22 cellular contexts compared by ENCODE assay signal in the genomic region with DNA sequence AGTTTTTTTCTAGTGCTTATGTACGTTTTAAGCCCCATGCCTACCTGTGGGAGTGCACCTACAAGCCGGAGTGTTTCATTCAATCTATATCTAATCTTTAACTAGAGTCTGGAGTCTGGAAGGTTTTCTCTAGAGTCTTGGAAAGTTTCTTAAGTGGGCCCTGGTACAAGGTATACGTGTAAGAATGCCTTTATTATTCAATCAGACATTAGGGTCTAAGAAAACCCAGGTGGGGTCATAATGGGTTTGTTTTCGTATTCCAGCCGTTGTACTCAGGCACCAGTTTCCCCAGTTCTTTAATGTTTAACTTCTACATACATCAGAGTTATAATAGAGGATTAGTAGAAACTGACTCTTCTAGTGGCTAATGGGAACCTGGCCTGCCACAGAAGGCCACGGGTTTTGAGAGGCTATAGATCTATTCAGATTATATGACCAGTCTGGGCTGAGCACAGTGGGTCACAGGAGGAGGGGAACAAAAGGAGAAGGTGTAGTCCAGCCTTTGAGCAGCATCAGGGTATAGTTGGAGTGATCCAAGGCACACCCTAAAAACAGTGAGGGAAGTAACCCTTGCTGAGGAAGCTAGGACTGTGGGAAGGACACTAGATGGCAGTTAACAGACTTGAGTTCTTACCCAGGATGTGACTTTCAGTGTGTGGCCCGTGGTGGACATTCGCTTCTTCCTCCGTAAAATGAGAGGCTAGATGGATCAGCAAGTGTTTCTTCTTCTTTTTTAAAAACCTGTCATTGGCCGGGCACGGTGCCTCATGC. TPM values are rescaled to one million over a fixed set of nuclear protein-coding genes. Genes with fewer than 3 reads are reported as not detected.
DNase-seq lines count a peak whose midpoint lies in the region; ATAC-seq, FAIRE-seq and TF ChIP-seq lines count a peak whose summit lies in the region.
"Had no signal": no experiment of that assay in that cellular context is flagged by ENCODE, and none has a peak within 500 bp of the region (broad histone marks: within the 10 kb centered on the region; RNA-seq: fewer than 3 reads in every experiment).

No MANE protein-coding gene starts in this region.

- no peak overlapping the region for H2AFZ ChIP-seq in keratinocyte (ENCODE audit: control insufficient read depth, low read length)
- H2AFZ ChIP-seq in trophoblast cell (ENCODE audit: insufficient read depth, low read length, poor library complexity) = no peak overlapping the region

- dilution Hi-C loops in keratinocyte (cut with MboI; ENCODE audit: extremely low pct_ligation_motif_present, low sequenced_read_pairs) = no loop called here

- peak overlapping the region; percentile 88 for H3K4ac ChIP-seq in trophoblast cell (ENCODE audit: low read depth, low read length)

- H3K9me3 ChIP-seq in heart right ventricle (no peaks in the 10 kb centered on the region), keratinocyte (ENCODE audit: control insufficient read depth, low read depth, low read length) (no peaks in the 10 kb centered on the region), trophoblast cell (ENCODE audit: insufficient read depth, low read depth, low read length) (no peaks in the 10 kb centered on the region)

- H3K4me2 ChIP-seq in keratinocyte (ENCODE audit: control insufficient read depth, extremely low read depth, insufficient read depth, low read depth, low read length) (no peak overlapping the region), trophoblast cell (ENCODE audit: low read length) (no peak overlapping the region)

- H2BK5ac ChIP-seq in trophoblast cell (ENCODE audit: low read depth, low read length, poor library complexity) = peak overlapping the region; percentile 33

- H3K79me2 ChIP-seq in keratinocyte (ENCODE audit: control insufficient read depth, insufficient read depth, low read length) (peaks cover 93% of the 10 kb centered on the region), trophoblast cell (ENCODE audit: control insufficient read depth, insufficient read depth, low read length, poor library complexity) (peaks cover 2% of the 10 kb centered on the region)

- no peak overlapping the region for H2BK120ac ChIP-seq in trophoblast cell (ENCODE audit: insufficient read depth, low read length, poor library complexity)

- H4K91ac ChIP-seq in trophoblast cell (ENCODE audit: low read depth, low read length) = no peak overlapping the region

- 77 to 78% methylated on average over 11 of the region's 11 CpGs for WGBS in heart right ventricle, 2 donors
- WGBS in trophoblast cell (ENCODE audit: extremely low coverage, insufficient coverage, insufficient read length) = no CpG with 5 or more reads among the region's 11 CpGs

- peaks cover 3% of the 10 kb centered on the region for H3K9me1 ChIP-seq in keratinocyte (ENCODE audit: control insufficient read depth, extremely low read depth, insufficient read depth, low read length)

- H3K27ac ChIP-seq in heart right ventricle (no peak overlapping the region), keratinocyte (ENCODE audit: control insufficient read depth, insufficient read depth, low read length) (no peak overlapping the region), trophoblast cell (ENCODE audit: low read depth, low read length) (no peak overlapping the region), coronary artery (no peak overlapping the region)

- H3K36me3 ChIP-seq in heart right ventricle = no peaks in the 10 kb centered on the region
- H3K36me3 ChIP-seq in keratinocyte (ENCODE audit: control insufficient read depth in 2 of 2, extremely low read depth in 1 of 2, insufficient read depth in 2 of 2, low read length in 2 of 2) = peaks cover 7 to 9% of the 10 kb centered on the region in 2 experiments
- H3K36me3 ChIP-seq in trophoblast cell (ENCODE audit: control insufficient read depth in 1 of 2, insufficient read depth in 2 of 2, low read length in 2 of 2) = no peaks in the 10 kb centered on the region

- H3K9ac ChIP-seq in keratinocyte (ENCODE audit: control insufficient read depth, extremely low read depth, insufficient read depth, low read length) (no peak overlapping the region), trophoblast cell (ENCODE audit: low read length) (no peak overlapping the region)

- no peak overlapping the region for H3K23ac ChIP-seq in trophoblast cell (ENCODE audit: low read length)

- H3K14ac ChIP-seq in trophoblast cell (ENCODE audit: low read length) = no peak overlapping the region

- H3K79me1 ChIP-seq in trophoblast cell (ENCODE audit: low read length) = no peaks in the 10 kb centered on the region

- peak; percentile 76 for FAIRE-seq in keratinocyte (lab: Jason Lieb, UNC)

- H4K20me1 ChIP-seq in keratinocyte (ENCODE audit: control insufficient read depth, extremely low read depth, insufficient read depth, low read length) = peaks cover 13% of the 10 kb centered on the region

- H2BK12ac ChIP-seq in trophoblast cell (ENCODE audit: low read length) = peak overlapping the region; percentile 69

- TF ChIP-seq CTCF in heart right ventricle (IDR thresholded peaks at IDR 0.05) = no peak
- TF ChIP-seq CTCF in keratinocyte (optimal IDR thresholded peaks at IDR 0.05 in 1 of 3, IDR thresholded peaks at IDR 0.05 in 1 of 3, conservative IDR thresholded peaks at IDR 0.05 in 1 of 3; ENCODE audit: extremely low read depth in 1 of 3, insufficient read depth in 2 of 3, low read length in 3 of 3) = no peak
- TF ChIP-seq CTCF in coronary artery (IDR thresholded peaks at IDR 0.05) = no peak

- H3K4me1 ChIP-seq in heart right ventricle = no peaks in the 10 kb centered on the region
- peaks cover 21% of the 10 kb centered on the region for H3K4me1 ChIP-seq in keratinocyte (ENCODE audit: control insufficient read depth, extremely low read depth, insufficient read depth, low read length)
- peaks cover 2 to 5% of the 10 kb centered on the region in 2 experiments for H3K4me1 ChIP-seq in trophoblast cell (ENCODE audit: control insufficient read depth in 1 of 2, insufficient read depth in 2 of 2, low read length in 2 of 2)

- DNase-seq in Right ventricle myocardium superior = no peak
- DNase-seq in heart right ventricle = no peak
- no peak for DNase-seq in keratinocyte (ENCODE audit: low read depth, low spot score)
- DNase-seq in trophoblast cell = no peak
- no peak for DNase-seq in glomerular visceral epithelial cell (ENCODE audit: extremely low spot score)
- DNase-seq in coronary artery (ENCODE audit: low spot score) = no peak
- no peak for DNase-seq in activated T-cell treated with anti-CD3 and anti-CD28 coated beads, Interleukin-2, amount 50 U/mL, for 48 hours
- DNase-seq: 8988T, DMS 273 treated with DMSO at 0.1 percent for 48 hours, DND-41, H7, IMR-90, NCI-H1417 treated with DMSO at 0.1 percent for 48 hours, NCI-H187 treated with DMSO at 0.1 percent for 48 hours, NCI-H226, NCI-H524, NCI-H82, PC-3, RPMI8226 had no signal

- H3K27me3 ChIP-seq in heart right ventricle (no peaks in the 10 kb centered on the region), keratinocyte (ENCODE audit: control insufficient read depth, extremely low read depth, insufficient read depth, low read length) (no peaks in the 10 kb centered on the region), trophoblast cell (ENCODE audit: insufficient read depth, low read length) (no peaks in the 10 kb centered on the region)

- peak; percentile 22 for ATAC-seq in Right ventricle myocardium superior (ENCODE audit: poor library complexity)
- ATAC-seq in heart right ventricle = no peak
- no peak for ATAC-seq in HG02798 (IDR thresholded peaks at IDR 0.05; ENCODE audit: poor library complexity, unreplicated experiment)
- ATAC-seq: PC-3 had no signal

- H2AK5ac ChIP-seq in trophoblast cell (ENCODE audit: low read length) = peak overlapping the region; percentile 76

- H4K12ac ChIP-seq in trophoblast cell (ENCODE audit: low read depth, low read length) = no peak overlapping the region

- H3K4me3 ChIP-seq in heart right ventricle (no peak overlapping the region), keratinocyte (ENCODE audit: control insufficient read depth in 2 of 3, extremely low read depth in 1 of 3, insufficient read depth in 2 of 3, low read depth in 1 of 3, low read length in 3 of 3) (no peak overlapping the region), trophoblast cell (ENCODE audit: low read depth, low read length) (no peak overlapping the region), coronary artery (no peak overlapping the region)

- no peak overlapping the region for H4K8ac ChIP-seq in trophoblast cell (ENCODE audit: low read depth, low read length)

- no peak overlapping the region for H3K18ac ChIP-seq in trophoblast cell (ENCODE audit: low read length)

- intact Hi-C loops in Right ventricle myocardium superior (cut with DNase I) (no loop called here), heart right ventricle (cut with DNase I) (no loop called here)

RNA-seq across cellular contexts. Expression of a gene that starts 15.5 kb away (rescaled TPM):
- total RNA-seq in Right ventricle myocardium superior (1.6 TPM), heart right ventricle (1 to 10 TPM in 3 of 10 donors, under 1 TPM in 3, not detected in 4; 0.09 to 7.2 (median 1.1) TPM)
- polyA plus RNA-seq in heart right ventricle (under 1 TPM; 0.01 to 0.22 TPM), keratinocyte (19.3 to 30.3 TPM (median 26.5 TPM) in 3 replicates)
- polyA plus RNA-seq in keratinocyte (2011; ENCODE audit: low read depth) = 17.3 TPM
- 9.3 and 22.6 TPM in 2 replicates for polyA plus RNA-seq in keratinocyte (2011; cell fraction: cytosol; rRNA removed)
- 37.4 and 43.7 TPM in 2 replicates for polyA plus RNA-seq in keratinocyte (2011; cell fraction: nucleus; rRNA removed)
- 16.0 and 22.5 TPM in 2 replicates for polyA plus RNA-seq in keratinocyte (2012; ENCODE audit: low replicate concordance)
- polyA minus RNA-seq in keratinocyte = 23.3 to 129 TPM (median 87.9 TPM) in 3 replicates
- 42.2 TPM for polyA minus RNA-seq in keratinocyte (2011; cell fraction: cytosol; rRNA and poly(A)+ RNA removed)
- polyA minus RNA-seq in keratinocyte (2011; cell fraction: nucleus; rRNA and poly(A)+ RNA removed) = 117 and 220 TPM in 2 replicates
- polyA plus RNA-seq in trophoblast cell (2013) = 21.7 and 22.4 TPM in 2 replicates
- total RNA-seq: G401 had no signal
- polyA plus RNA-seq: CD14-positive monocyte had no signal
